Comparison of ENCODE assay signal across 25 cellular contexts in the genomic region with DNA sequence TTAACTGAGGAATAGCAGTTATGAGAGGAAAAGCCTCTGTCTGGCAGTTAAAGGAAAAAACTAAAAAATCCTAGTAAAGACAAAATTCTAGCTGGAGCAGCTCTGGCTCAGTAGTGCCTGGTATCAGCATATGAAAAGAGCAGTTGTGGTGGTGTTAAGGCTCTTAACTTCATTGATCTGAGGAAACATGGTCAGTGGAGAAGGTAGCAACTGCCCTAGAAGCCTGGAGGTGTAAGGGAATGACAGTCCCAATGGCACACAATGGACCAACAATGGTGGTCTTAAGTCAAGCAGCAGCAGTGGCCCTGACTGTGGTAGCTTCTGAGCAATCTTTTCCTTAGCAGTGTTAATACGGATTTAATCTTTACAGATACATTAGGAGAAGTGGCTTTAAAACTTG.
"Had no signal": no experiment of that assay in that cellular context is flagged by ENCODE, and none has a peak within 500 bp of the region (broad histone marks: within the 10 kb centered on the region; RNA-seq: fewer than 3 reads in every experiment).

No MANE protein-coding gene starts in this region.

- H2AFZ ChIP-seq: parathyroid adenoma had no signal

- H3K27me3 ChIP-seq: esophagus squamous epithelium, right atrium auricular region, suprapubic skin, tibial artery, upper lobe of right lung had no signal

- ATAC-seq: activated naive CD4-positive, alpha-beta T cell treated with anti-CD3 and anti-CD28 coated beads, Interleukin-2, amount 50 U/mL, for 72 hours; activated T-cell treated with anti-CD3 and anti-CD28 coated beads, Interleukin-2, amount 50 U/mL, for 72 hours; left cardiac atrium; left ventricle myocardium superior; mucosa of descending colon; natural killer cell treated with Interleukin-12 subunit alpha and Interleukin-12 subunit beta and Interleukin-15 and Interleukin-18, amount 100 ng/mL, for 72 hours; stimulated activated naive B cell treated with anti-CD40 and anti-IgM and Interleukin-4, amounts not matched to agents 10 μg/mL and 1 μg/mL and 100 μg/mL, for 72 hours; upper lobe of right lung had no signal

- H3K79me2 ChIP-seq: parathyroid adenoma had no signal

- FAIRE-seq: bronchial epithelial cell, endometrium, keratinocyte had no signal

- DNase-seq: activated CD4-positive, alpha-beta T cell treated with anti-CD3 and anti-CD28 coated beads for 4 hours; activated CD4-positive, alpha-beta T cell treated with anti-CD3 and anti-CD28 coated beads, Interleukin-2, amount 50 U/mL, for 4 hours; activated naive CD4-positive, alpha-beta T cell; activated T-cell treated with anti-CD3 and anti-CD28 coated beads for 4 hours; activated T-cell treated with anti-CD3 and anti-CD28 coated beads, Interleukin-2, amount 50 U/mL, for 72 hours; effector CD4-positive, alpha-beta T cell; esophagus squamous epithelium; foreskin melanocyte; left cardiac atrium; left ventricle myocardium superior; mucosa of descending colon; stimulated activated CD4-positive, alpha-beta T cell treated with anti-CD3 and anti-CD28 coated beads, Interleukin-15, amount 100 ng/mL, for 24 hours; stimulated activated CD4-positive, alpha-beta T cell treated with anti-CD3 and anti-CD28 coated beads, Interleukin-2, amount 100 ng/mL, for 24 hours; stimulated activated naive B cell treated with anti-CD40 and anti-IgM and Interleukin-4, amounts not matched to agents 10 μg/mL and 1 μg/mL and 100 μg/mL, for 72 hours; tibial artery; upper lobe of right lung had no signal

- H3K4me3 ChIP-seq: esophagus squamous epithelium, mucosa of descending colon, right atrium auricular region, suprapubic skin, tibial artery, upper lobe of right lung had no signal

- H3K4me1 ChIP-seq: esophagus squamous epithelium, parathyroid adenoma, right atrium auricular region, suprapubic skin, tibial artery, upper lobe of right lung had no signal

- H3K9me3 ChIP-seq: esophagus squamous epithelium, mucosa of descending colon, right atrium auricular region, suprapubic skin, tibial artery, upper lobe of right lung had no signal

- H3K9ac ChIP-seq: parathyroid adenoma had no signal

- H3K27ac ChIP-seq: epithelial cell of prostate, esophagus squamous epithelium, parathyroid adenoma, right atrium auricular region, suprapubic skin, tibial artery, upper lobe of right lung had no signal

- H3K36me3 ChIP-seq: esophagus squamous epithelium, right atrium auricular region, suprapubic skin, tibial artery, upper lobe of right lung had no signal
